8 cellular contexts compared by ENCODE assay signal in the genomic region with DNA sequence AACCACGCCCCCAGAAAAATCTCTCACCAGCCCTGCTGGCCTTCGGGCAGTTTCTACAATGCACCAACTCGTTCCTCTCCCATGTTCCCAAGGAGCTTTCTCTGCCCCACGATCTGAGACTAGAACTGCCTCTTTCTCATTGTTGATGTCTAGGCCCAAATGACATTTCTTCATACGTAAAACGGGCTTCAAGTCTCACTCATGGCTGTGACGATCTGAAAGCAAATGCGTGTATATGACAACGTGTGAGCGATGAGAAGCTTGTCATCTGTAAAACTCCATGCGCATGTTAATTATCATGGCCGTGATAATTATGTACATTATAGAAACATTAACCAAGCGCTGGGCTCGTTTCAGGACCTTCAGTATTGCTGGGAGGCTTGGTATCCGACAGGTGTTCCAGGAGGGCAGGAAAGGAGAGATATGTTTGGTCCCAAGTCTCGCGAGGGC. TPM values are rescaled to one million over a fixed set of nuclear protein-coding genes. Genes with fewer than 3 reads are reported as not detected.
DNase-seq lines count a peak whose midpoint lies in the region; ATAC-seq and TF ChIP-seq lines count a peak whose summit lies in the region.

No MANE protein-coding gene starts in this region.

- WGBS in heart right ventricle, 2 donors, result 65 to 68% methylated on average over 17 of the region's 17 CpGs

- H3K36me3 ChIP-seq in heart right ventricle (peaks cover 0 to 8% (median 0%) of the 10 kb centered on the region in 9 donors), mucosa of descending colon (ENCODE audit: low read depth) (no peaks in the 10 kb centered on the region), upper lobe of right lung (no peaks in the 10 kb centered on the region)

- no peaks in the 10 kb centered on the region for H3K9me3 ChIP-seq in heart right ventricle
- H3K9me3 ChIP-seq in mucosa of descending colon, result no peaks in the 10 kb centered on the region
- no peaks in the 10 kb centered on the region for H3K9me3 ChIP-seq in upper lobe of right lung

- in situ Hi-C loops in astrocyte of the cerebellum (cut with HindIII; ENCODE audit: low sequenced_read_pairs), result no loop called here

- intact Hi-C loops in heart right ventricle (cut with DNase I), result loop anchor here in 8 of 10 donors (5.0 to 10.0 kb wide), 5 partner anchors 87 to 220 kb away; a partner anchor contains a TSS
- intact Hi-C loops in Right ventricle myocardium inferior (cut with DNase I), result loop anchor here (2.0 to 5.0 kb wide), 3 partner anchors 87 to 227 kb away; a partner anchor contains a TSS
- intact Hi-C loops in mucosa of descending colon (cut with DNase I, micrococcal nuclease), result no loop called here
- intact Hi-C loops in upper lobe of right lung (cut with DNase I), result no loop called here

- TF ChIP-seq CTCF in heart right ventricle (IDR thresholded peaks at IDR 0.05), result no peak
- no peak for TF ChIP-seq CTCF in astrocyte of the cerebellum (IDR thresholded peaks at IDR 0.05; ENCODE audit: low read depth, low read length, missing control alignments)
- no peak for TF ChIP-seq CTCF in mucosa of descending colon (IDR thresholded peaks at IDR 0.05)
- TF ChIP-seq CTCF in upper lobe of right lung (IDR thresholded peaks at IDR 0.05), result no peak

- ATAC-seq in heart right ventricle, result no peak
- no peak for ATAC-seq in Right ventricle myocardium inferior
- peak; percentile 48 for ATAC-seq in mucosa of descending colon
- ATAC-seq in upper lobe of right lung, result no peak

- peak overlapping the region in 9 of 10 donors; percentile 50 to 82 (median 74) for H3K4me3 ChIP-seq in heart right ventricle
- H3K4me3 ChIP-seq in astrocyte of the cerebellum (ENCODE audit: low read depth, low read length), result peak overlapping the region; percentile 84
- H3K4me3 ChIP-seq in mucosa of descending colon, result no peak overlapping the region
- peak overlapping the region; percentile 74 for H3K4me3 ChIP-seq in upper lobe of right lung

- H3K27ac ChIP-seq in heart right ventricle, result peak overlapping the region in 7 of 10 donors; percentile 3 to 56 (median 41)
- peak overlapping the region; percentile 40 for H3K27ac ChIP-seq in upper lobe of right lung

- H3K4me1 ChIP-seq in heart right ventricle, result peaks cover 7 to 51% (median 27%) of the 10 kb centered on the region in 9 donors
- H3K4me1 ChIP-seq in mucosa of descending colon (ENCODE audit: low read depth), result peaks cover 57% of the 10 kb centered on the region
- peaks cover 29% of the 10 kb centered on the region for H3K4me1 ChIP-seq in upper lobe of right lung

- DNase-seq in heart right ventricle (no peak), Right ventricle myocardium inferior (ENCODE audit: missing footprints) (no peak), astrocyte of the cerebellum (ENCODE audit: low read depth) (no peak), mucosa of descending colon (peak in 1 of 3 donors; percentile 40), upper lobe of right lung (no peak), AG20443 (ENCODE audit: low spot score) (no peak), iPS-NIHi7 (ENCODE audit: extremely low spot score) (no peak), GF-D8 (lab: John Stamatoyannopoulos, UW) (no peak)

- no peaks in the 10 kb centered on the region for H3K27me3 ChIP-seq in heart right ventricle
- no peaks in the 10 kb centered on the region for H3K27me3 ChIP-seq in upper lobe of right lung

RNA-seq across cellular contexts. Expression of a gene that starts 0.7 kb away (rescaled TPM):
- total RNA-seq in heart right ventricle (10 to 100 TPM; 21.5 to 44.9 (median 27.2) TPM), Right ventricle myocardium inferior (30.9 TPM), mucosa of descending colon (10 to 100 TPM; 38.3 to 52.5 (median 40.7) TPM), upper lobe of right lung (37.8 TPM)
- 1 to 10 TPM; 5.3 to 9.8 TPM for polyA plus RNA-seq in heart right ventricle

RNA-seq across cellular contexts. Expression of a gene that starts 1.3 kb away (rescaled TPM):
- total RNA-seq in heart right ventricle, result 1 to 10 TPM; 2.7 to 6.6 (median 4.5) TPM
- polyA plus RNA-seq in heart right ventricle, result 1 to 10 TPM; 3.3 to 5.7 TPM
- total RNA-seq in Right ventricle myocardium inferior, result 6.8 TPM
- total RNA-seq in mucosa of descending colon, result 10 to 100 TPM; 15.9 to 25.4 (median 17.9) TPM
- total RNA-seq in upper lobe of right lung, result 8.6 TPM

Comparison
In these comparisons a context has a peak if more than half of its experiments do, and no peak if none do; other contexts are left out.
1. intact Hi-C loops: an anchor here in heart right ventricle (5.0 to 10.0 kb wide) and Right ventricle myocardium inferior (2.0 to 5.0 kb wide); none called in mucosa of descending colon and upper lobe of right lung.